23 cellular contexts compared by ENCODE assay signal in the genomic region with DNA sequence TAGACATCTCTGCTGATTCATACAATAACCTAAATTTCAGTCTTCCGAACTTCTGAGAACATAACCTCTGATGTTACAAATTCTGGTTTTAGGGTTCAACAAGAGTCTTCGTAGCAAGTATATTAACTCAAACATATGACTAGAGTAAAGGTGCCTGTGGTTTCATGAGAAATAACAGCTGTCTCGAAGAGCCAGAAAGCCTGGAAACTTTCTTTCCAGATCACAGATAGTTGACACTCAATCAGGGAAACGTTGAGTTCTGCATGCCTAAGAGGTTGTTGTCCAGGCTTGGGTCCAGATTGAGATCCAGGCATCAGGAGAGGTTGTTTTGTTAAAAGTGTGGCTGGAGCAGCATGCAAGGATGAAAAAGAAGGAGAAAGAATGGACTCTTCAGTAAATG.
"Had no signal": no experiment of that assay in that cellular context is flagged by ENCODE, and none has a peak within 500 bp of the region (broad histone marks: within the 10 kb centered on the region; RNA-seq: fewer than 3 reads in every experiment).

No MANE protein-coding gene starts in this region.

- DNase-seq: dermis blood vessel endothelial cell; endodermal cell; erythroblast; foreskin fibroblast; glutamatergic neuron; islet precursor cell; mammary epithelial cell; mucosa of descending colon; psoas muscle; retina; right lobe of liver; stimulated activated CD4-positive, alpha-beta T cell treated with anti-CD3 and anti-CD28 coated beads, Interleukin-2, amount 100 ng/mL, for 24 hours; stimulated activated CD4-positive, alpha-beta T cell treated with anti-CD3 and anti-CD28 coated beads, Interleukin-4, amount 100 ng/mL, for 4 hours; stimulated activated naive B cell treated with anti-CD40 and anti-IgM and Interleukin-4, amounts not matched to agents 10 μg/mL and 1 μg/mL and 100 μg/mL, for 72 hours; stimulated activated naive CD8-positive, alpha-beta T cell treated with anti-CD3 and anti-CD28 coated beads, Interleukin-15, amount 100 ng/mL, for 72 hours; testis; upper lobe of right lung had no signal

- ATAC-seq: gastroesophageal sphincter; left lobe of liver; mucosa of descending colon; psoas muscle; right lobe of liver; stimulated activated naive B cell treated with anti-CD40 and anti-IgM and Interleukin-4, amounts not matched to agents 10 μg/mL and 1 μg/mL and 100 μg/mL, for 72 hours; stimulated activated naive CD8-positive, alpha-beta T cell treated with anti-CD3 and anti-CD28 coated beads, Interleukin-15, amount 100 ng/mL, for 72 hours; upper lobe of right lung had no signal

- H3K27ac Mint-ChIP-seq: endodermal cell; nephron; stimulated activated naive B cell treated with anti-CD40 and anti-IgM and Interleukin-4, amounts not matched to agents 10 μg/mL and 1 μg/mL and 100 μg/mL, for 72 hours; stimulated activated naive CD8-positive, alpha-beta T cell treated with anti-CD3 and anti-CD28 coated beads, Interleukin-15, amount 100 ng/mL, for 72 hours had no signal

- H3K27me3 ChIP-seq: gastroesophageal sphincter, right lobe of liver, testis, tibial nerve, upper lobe of right lung, vagina had no signal

- H3K27ac ChIP-seq: gastroesophageal sphincter, psoas muscle, right lobe of liver, skin epidermis, testis, tibial nerve, upper lobe of right lung, vagina had no signal

- H3K4me3 Mint-ChIP-seq: endodermal cell; nephron; stimulated activated naive B cell treated with anti-CD40 and anti-IgM and Interleukin-4, amounts not matched to agents 10 μg/mL and 1 μg/mL and 100 μg/mL, for 72 hours; stimulated activated naive CD8-positive, alpha-beta T cell treated with anti-CD3 and anti-CD28 coated beads, Interleukin-15, amount 100 ng/mL, for 72 hours had no signal

- H3K4me3 ChIP-seq: gastroesophageal sphincter, mucosa of descending colon, psoas muscle, right lobe of liver, skin epidermis, testis, tibial nerve, upper lobe of right lung, vagina had no signal

- H3K9me3 ChIP-seq: gastroesophageal sphincter, mucosa of descending colon, psoas muscle, right lobe of liver, testis, tibial nerve, upper lobe of right lung, vagina had no signal

- H3K36me3 Mint-ChIP-seq: stimulated activated naive B cell treated with anti-CD40 and anti-IgM and Interleukin-4, amounts not matched to agents 10 μg/mL and 1 μg/mL and 100 μg/mL, for 72 hours had no signal

- H3K9me3 Mint-ChIP-seq: endodermal cell; nephron; stimulated activated naive B cell treated with anti-CD40 and anti-IgM and Interleukin-4, amounts not matched to agents 10 μg/mL and 1 μg/mL and 100 μg/mL, for 72 hours; stimulated activated naive CD8-positive, alpha-beta T cell treated with anti-CD3 and anti-CD28 coated beads, Interleukin-15, amount 100 ng/mL, for 72 hours had no signal

- H3K4me1 Mint-ChIP-seq: endodermal cell; nephron; stimulated activated naive B cell treated with anti-CD40 and anti-IgM and Interleukin-4, amounts not matched to agents 10 μg/mL and 1 μg/mL and 100 μg/mL, for 72 hours; stimulated activated naive CD8-positive, alpha-beta T cell treated with anti-CD3 and anti-CD28 coated beads, Interleukin-15, amount 100 ng/mL, for 72 hours had no signal

- H3K27me3 Mint-ChIP-seq: stimulated activated naive B cell treated with anti-CD40 and anti-IgM and Interleukin-4, amounts not matched to agents 10 μg/mL and 1 μg/mL and 100 μg/mL, for 72 hours; stimulated activated naive CD8-positive, alpha-beta T cell treated with anti-CD3 and anti-CD28 coated beads, Interleukin-15, amount 100 ng/mL, for 72 hours had no signal
